ENCODE assay signal across 26 cellular contexts in genomic region chr16:67945392-67945933, GRCh38. TPM values are rescaled to one million over a fixed set of nuclear protein-coding genes. Genes with fewer than 3 reads are reported as not detected.
A peak's percentile ranks its signal among the peaks of the same experiment; 100 is the strongest.
DNase-seq lines count a peak whose midpoint lies in the region; ATAC-seq, FAIRE-seq and TF ChIP-seq lines count a peak whose summit lies in the region.
"Had no signal": no experiment of that assay in that cellular context is flagged by ENCODE, and none has a peak within 500 bp of the region (broad histone marks: within the 10 kb centered on the region; RNA-seq: fewer than 3 reads in every experiment).

No MANE protein-coding gene starts in this region.

- DNase-seq in HCT116 (ENCODE audit: low read depth, low spot score) (no peak), astrocyte (ENCODE audit: low read depth) (peak; percentile 47), myocyte (ENCODE audit: low read depth) (peak; percentile 61), substantia nigra (lab: John Stamatoyannopoulos, UW) (no peak), lower leg skin (ENCODE audit: low spot score in 2 of 2) (no peak), NCI-H2171 (lab: John Stamatoyannopoulos, UW) (no peak)
- DNase-seq: activated CD4-positive, alpha-beta T cell treated with anti-CD3 and anti-CD28 coated beads, Interleukin-2, amount 10 ng/mL, durations not matched to agents 7 days and 5 days; activated naive CD4-positive, alpha-beta T cell treated with Interleukin-2 at 50 U/mL for 16 hours; activated T-cell treated with anti-CD3 and anti-CD28 coated beads, Interleukin-2, amount 50 U/mL, for 48 hours; amygdala; CD4-positive, CD25-positive, alpha-beta regulatory T cell; dermis blood vessel endothelial cell; head of caudate nucleus; NCI-H1092 treated with DMSO at 0.1 percent for 48 hours; NCI-H2029; NCI-H345; testis had no signal

- no peaks in the 10 kb centered on the region for H3K9me3 Mint-ChIP-seq in astrocyte (ENCODE audit: unreplicated experiment)
- H3K9me3 Mint-ChIP-seq: activated CD4-positive, alpha-beta T cell treated with anti-CD3 and anti-CD28 coated beads, Interleukin-2, amount 10 ng/mL, durations not matched to agents 7 days and 5 days; CD4-positive, CD25-positive, alpha-beta regulatory T cell; IgD-negative memory B cell; mesothelial cell of epicardium; nephron; T-helper 2 cell treated with Interferon-gamma antibody and Interleukin-4, amounts not matched to agents 5 μg/mL and 100 μg/mL, for 36 hours had no signal

- TF ChIP-seq RAD21 in HCT116 (IDR thresholded peaks at IDR 0.05; ENCODE audit: low read depth) = no peak

- RAD21 ChIA-PET in HCT116 (lab: Charles Lee; ENCODE audit: low non-redundant PET in 1 of 2, low total read pairs in 2 of 2, uncharacterized antibody in 2 of 2, unreplicated experiment in 2 of 2) = no interaction called here

- FAIRE-seq in astrocyte (lab: Jason Lieb, UNC) = no peak

- H4K20me1 ChIP-seq in HCT116 (ENCODE audit: insufficient read depth) = no peaks in the 10 kb centered on the region
- H4K20me1 ChIP-seq in astrocyte (ENCODE audit: insufficient read depth, low read length) = peaks cover 91% of the 10 kb centered on the region

- H3K79me2 ChIP-seq in HCT116 (ENCODE audit: insufficient read depth, low read length) (no peaks in the 10 kb centered on the region), astrocyte (ENCODE audit: insufficient read depth, low read length) (peaks cover 7% of the 10 kb centered on the region)

- intact Hi-C loops in HCT116 (cut with micrococcal nuclease) = no loop called here
- intact Hi-C loops in lower leg skin (cut with DNase I; ENCODE audit: low total_unique reads) = no loop called here

- no peak overlapping the region for H3K4me2 ChIP-seq in HCT116 (ENCODE audit: low read length)
- H3K4me2 ChIP-seq in astrocyte (ENCODE audit: low read length) = peak overlapping the region; percentile 0

- POLR2A ChIA-PET in HCT116 (lab: Charles Lee) = interaction anchor here (0.9 kb wide), 1 partner anchor 10 kb away, joined by 3 read pairs; no protein-coding TSS in a partner anchor

- no peak overlapping the region for H3K4me3 Mint-ChIP-seq in astrocyte (ENCODE audit: unreplicated experiment)
- H3K4me3 Mint-ChIP-seq: activated CD4-positive, alpha-beta T cell treated with anti-CD3 and anti-CD28 coated beads, Interleukin-2, amount 10 ng/mL, durations not matched to agents 7 days and 5 days; CD4-positive, CD25-positive, alpha-beta regulatory T cell; IgD-negative memory B cell; mesothelial cell of epicardium; nephron; T-helper 2 cell treated with Interferon-gamma antibody and Interleukin-4, amounts not matched to agents 5 μg/mL and 100 μg/mL, for 36 hours had no signal

- no peaks in the 10 kb centered on the region for H3K27me3 ChIP-seq in HCT116 (ENCODE audit: insufficient read depth, low read length)
- no peaks in the 10 kb centered on the region for H3K27me3 ChIP-seq in astrocyte (ENCODE audit: insufficient read depth, low read length)
- H3K27me3 ChIP-seq: cardiac muscle cell, left lung, testis had no signal

- H3K4me1 Mint-ChIP-seq in astrocyte (ENCODE audit: low read depth, unreplicated experiment) = no peaks in the 10 kb centered on the region
- H3K4me1 Mint-ChIP-seq: mesothelial cell of epicardium, nephron had no signal

- no peak overlapping the region for H3K27ac ChIP-seq in HCT116 (ENCODE audit: low read depth, low read length)
- no peak overlapping the region for H3K27ac ChIP-seq in astrocyte (ENCODE audit: low read depth, low read length)
- H3K27ac ChIP-seq in substantia nigra (ENCODE audit: low read depth, low read length, poor library complexity, severe bottlenecking) = peak overlapping the region; percentile 92
- H3K27ac ChIP-seq: cardiac muscle cell, left lung, parathyroid adenoma, VCaP had no signal

- CTCF ChIA-PET in HCT116 (lab: Charles Lee) = interaction anchor here (0.6 to 1.6 kb wide), 2 partner anchors 10 to 95 kb away, joined by 3 read pairs; no protein-coding TSS in a partner anchor

- BruUV-seq in HCT116 (replicated peaks; lab: Mats Ljungman, UMichigan) = TSS peak; percentile 19

- H3K4me3 ChIP-seq in HCT116 (replicated peaks in 1 of 2; ENCODE audit: low read depth in 1 of 2, low read length in 2 of 2) (no peak overlapping the region), astrocyte (ENCODE audit: insufficient read depth, low read depth, low read length) (no peak overlapping the region), lower leg skin (ENCODE audit: low read depth, poor library complexity, severe bottlenecking) (no peak overlapping the region)
- H3K4me3 ChIP-seq: cardiac muscle cell, left lung, testis had no signal

- H3K9me3 ChIP-seq in HCT116 (ENCODE audit: control insufficient read depth in 1 of 2, insufficient read depth in 1 of 2, low read depth in 1 of 2, low read length in 2 of 2) (no peaks in the 10 kb centered on the region), astrocyte (ENCODE audit: insufficient read depth, low read depth, low read length) (no peaks in the 10 kb centered on the region)
- H3K9me3 ChIP-seq: left lung, testis had no signal

- ATAC-seq in HCT116 (no peak), GM21515 (IDR thresholded peaks at IDR 0.05; ENCODE audit: unreplicated experiment) (no peak)
- ATAC-seq: left lung had no signal

- H2AFZ ChIP-seq in HCT116 (ENCODE audit: low read depth, low read length, poor library complexity, severe bottlenecking) (no peak overlapping the region), astrocyte (ENCODE audit: low read depth, low read length) (no peak overlapping the region)
- H2AFZ ChIP-seq: parathyroid adenoma had no signal

- no peaks in the 10 kb centered on the region for H3K9me2 ChIP-seq in HCT116 (ENCODE audit: insufficient read depth)

- peak overlapping the region; percentile 44 for H3K27ac Mint-ChIP-seq in astrocyte (ENCODE audit: unreplicated experiment)
- H3K27ac Mint-ChIP-seq: activated CD4-positive, alpha-beta T cell treated with anti-CD3 and anti-CD28 coated beads, Interleukin-2, amount 10 ng/mL, durations not matched to agents 7 days and 5 days; CD4-positive, CD25-positive, alpha-beta regulatory T cell; IgD-negative memory B cell; mesothelial cell of epicardium; nephron; T-helper 2 cell treated with Interferon-gamma antibody and Interleukin-4, amounts not matched to agents 5 μg/mL and 100 μg/mL, for 36 hours had no signal

- TF ChIP-seq POLR2A in HCT116 (IDR thresholded peaks at IDR 0.05; ENCODE audit: borderline replicate concordance, extremely low read depth, insufficient read depth, insufficient read length) = no peak
- TF ChIP-seq POLR2A in lower leg skin (IDR thresholded peaks at IDR 0.05) = no peak

- H3K27me3 Mint-ChIP-seq in astrocyte (ENCODE audit: low read depth, unreplicated experiment) = no peaks in the 10 kb centered on the region
- H3K27me3 Mint-ChIP-seq: activated CD4-positive, alpha-beta T cell treated with anti-CD3 and anti-CD28 coated beads, Interleukin-2, amount 10 ng/mL, durations not matched to agents 7 days and 5 days; CD4-positive, CD25-positive, alpha-beta regulatory T cell; IgD-negative memory B cell had no signal

- H3K9ac ChIP-seq in HCT116 (ENCODE audit: low read length) (no peak overlapping the region), astrocyte (ENCODE audit: low read length) (no peak overlapping the region)
- H3K9ac ChIP-seq: parathyroid adenoma had no signal

- TF ChIP-seq CTCF in HCT116 (IDR thresholded peaks at IDR 0.05 in 2 of 3, conservative IDR thresholded peaks at IDR 0.05 in 1 of 3; ENCODE audit: borderline replicate concordance in 1 of 3, insufficient read depth in 1 of 3, low read depth in 2 of 3, low read length in 2 of 3) = no peak
- no peak for TF ChIP-seq CTCF in astrocyte (IDR thresholded peaks at IDR 0.05; ENCODE audit: insufficient read depth, low read depth, low read length)
- TF ChIP-seq CTCF in lower leg skin (IDR thresholded peaks at IDR 0.05) = no peak

- peaks cover 11% of the 10 kb centered on the region for H3K36me3 Mint-ChIP-seq in astrocyte (ENCODE audit: low read depth, unreplicated experiment)

- H3K36me3 ChIP-seq in HCT116 (ENCODE audit: control insufficient read depth in 1 of 2, insufficient read depth in 2 of 2, low read length in 2 of 2) (peaks cover 4 to 16% of the 10 kb centered on the region in 2 experiments; a peak in 2 of 4 replicates), astrocyte (ENCODE audit: insufficient read depth, low read length) (peaks cover 41% of the 10 kb centered on the region)

- WGBS in lower leg skin, 2 donors = 83 to 85% methylated on average over 24 of the region's 24 CpGs

- H3K4me1 ChIP-seq in HCT116 (ENCODE audit: control insufficient read depth in 1 of 2, insufficient read depth in 2 of 2, low read length in 2 of 2) (peaks cover 0 to 11% of the 10 kb centered on the region in 2 experiments; a peak in 2 of 4 replicates), astrocyte (ENCODE audit: insufficient read depth, low read length) (peaks cover 15% of the 10 kb centered on the region)
- H3K4me1 ChIP-seq: left lung, parathyroid adenoma had no signal

TF ChIP-seq in HCT116, 20 proteins besides CTCF, POLR2A, EP300 and RAD21:
- no peak for TF ChIP-seq CBX3 (IDR thresholded peaks at IDR 0.05; ENCODE audit: low read depth)

RNA-seq across cellular contexts. Expression of gene LCAT, which starts 1.5 kb away (rescaled TPM):
- total RNA-seq in HCT116 (2021; ENCODE audit: unreplicated experiment) (17.6 TPM), astrocyte (33.7 and 37.9 TPM in 2 replicates), myocyte (15.3 and 25.1 TPM in 2 replicates), lower leg skin (10 to 100 TPM in 3 of 4 donors, 1 to 10 TPM in 1; 6.4 to 16.5 (median 12.1) TPM)
- 11.2 and 14.1 TPM in 2 replicates for polyA plus RNA-seq in HCT116 (2012)
- 35.4 TPM for polyA plus RNA-seq in myocyte (2012)

RNA-seq across cellular contexts. Expression of gene PSMB10, which starts 8.8 kb away (rescaled TPM):
- total RNA-seq in HCT116 (2021; ENCODE audit: unreplicated experiment) = 41.0 TPM
- 62.9 and 67.9 TPM in 2 replicates for polyA plus RNA-seq in HCT116 (2012)
- 35.8 and 38.8 TPM in 2 replicates for total RNA-seq in astrocyte
- total RNA-seq in myocyte = 23.4 and 39.3 TPM in 2 replicates
- polyA plus RNA-seq in myocyte (2012) = 78.5 TPM
- 10 to 100 TPM; 11.4 to 20.4 (median 17.8) TPM for total RNA-seq in lower leg skin

RNA-seq across cellular contexts. Expression of gene CTRL, which starts 13.8 kb away (rescaled TPM):
- total RNA-seq in HCT116 (2021; ENCODE audit: unreplicated experiment) = 3.4 TPM
- 0.84 and 1.7 TPM in 2 replicates for polyA plus RNA-seq in HCT116 (2012)
- total RNA-seq in astrocyte = 1.1 and 1.2 TPM in 2 replicates
- total RNA-seq in myocyte = 0.42 and 1.3 TPM in 2 replicates
- 1.5 TPM for polyA plus RNA-seq in myocyte (2012)
- total RNA-seq in lower leg skin = 1 to 10 TPM in 1 of 4 donors, under 1 TPM in 1, not detected in 2; 0.84 to 1.7 TPM

RNA-seq across cellular contexts. Expression of gene SLC12A4, which starts 23.0 kb away (rescaled TPM):
- total RNA-seq in HCT116 (2021; ENCODE audit: unreplicated experiment) = 46.0 TPM
- 33.3 and 54.0 TPM in 2 replicates for polyA plus RNA-seq in HCT116 (2012)
- 114 and 118 TPM in 2 replicates for total RNA-seq in astrocyte
- total RNA-seq in myocyte = 85.9 and 98.3 TPM in 2 replicates
- 151 TPM for polyA plus RNA-seq in myocyte (2012)
- total RNA-seq in lower leg skin = 10 to 100 TPM; 31.3 to 74.1 (median 50.9) TPM

RNA-seq across cellular contexts. Expression of gene DPEP3, which starts 34.8 kb away (rescaled TPM):
- total RNA-seq in HCT116 (2021; ENCODE audit: unreplicated experiment) (not detected), astrocyte (not detected in 2 replicates), myocyte (not detected in 2 replicates), lower leg skin (under 1 TPM in 2 of 4 donors, not detected in 2; 0.15 to 0.26 TPM)
- not detected in 2 replicates for polyA plus RNA-seq in HCT116 (2012)
- not detected for polyA plus RNA-seq in myocyte (2012)
- total RNA-seq: cardiac muscle cell, dermis blood vessel endothelial cell, mesothelial cell of epicardium had no signal
- polyA plus RNA-seq: IgD-negative memory B cell had no signal

Comparison
In these comparisons a context has a peak if more than half of its experiments do, and no peak if none do; other contexts are left out.
1. DNase-seq: peak in astrocyte (single experiment) and myocyte (single experiment); none in HCT116 (single experiment), substantia nigra (0 of 49), lower leg skin (0 of 2) and NCI-H2171 (single experiment).